Comparison of ENCODE assay signal across 29 cellular contexts in the genomic region with DNA sequence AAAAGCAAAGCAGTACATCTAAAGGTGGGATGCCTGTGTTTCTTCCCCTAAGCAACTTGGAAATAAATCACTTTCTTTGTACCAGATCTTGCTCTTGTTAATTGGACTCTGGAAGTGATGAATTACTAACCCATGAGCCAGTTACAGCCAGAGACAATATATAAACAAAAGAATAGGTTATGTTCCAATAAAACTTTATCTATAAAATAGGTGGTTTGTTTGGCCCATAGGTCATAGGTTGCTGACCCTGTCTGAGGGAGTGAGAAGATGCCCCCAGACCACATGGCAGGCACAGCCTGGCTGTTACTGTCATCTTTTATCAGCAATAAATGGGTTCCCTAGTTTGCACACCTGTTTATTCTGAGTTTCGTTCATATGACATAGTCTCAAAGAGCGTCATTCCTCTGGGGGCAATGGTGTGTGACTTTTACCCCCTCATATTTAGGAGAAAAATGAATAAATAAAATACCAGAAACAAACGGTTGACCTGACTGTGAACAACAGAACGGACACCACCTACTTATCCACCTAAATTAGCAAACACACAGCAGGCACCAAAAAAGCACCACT. TPM values are rescaled to one million over a fixed set of nuclear protein-coding genes. Genes with fewer than 3 reads are reported as not detected.
A peak's percentile ranks its signal among the peaks of the same experiment; 100 is the strongest.
DNase-seq lines count a peak whose midpoint lies in the region; TF ChIP-seq lines count a peak whose summit lies in the region.
"Had no signal": no experiment of that assay in that cellular context is flagged by ENCODE, and none has a peak within 500 bp of the region (broad histone marks: within the 10 kb centered on the region; RNA-seq: fewer than 3 reads in every experiment).

No MANE protein-coding gene starts in this region.

- H3K4me3 Mint-ChIP-seq in T-helper 2 cell treated with Interferon-gamma antibody and Interleukin-4, amounts not matched to agents 5 μg/mL and 100 μg/mL, for 36 hours = no peak overlapping the region
- no peak overlapping the region for H3K4me3 Mint-ChIP-seq in nephron progenitor cell

- no peak overlapping the region for H3K9ac ChIP-seq in Loucy (ENCODE audit: low read depth, low read length, poor library complexity, severe bottlenecking)
- H3K9ac ChIP-seq in colonic mucosa (ENCODE audit: low read depth in 2 of 2, low read length in 2 of 2) = peak overlapping the region in 1 of 2 donors; percentile 21
- no peak overlapping the region for H3K9ac ChIP-seq in GM23248

- no peak for DNase-seq in T-helper 2 cell treated with Interferon-gamma antibody and Interleukin-4, amounts not matched to agents 5 μg/mL and 100 μg/mL, for 36 hours (ENCODE audit: low spot score)
- DNase-seq in T-helper 2 cell = no peak
- no peak for DNase-seq in colonic mucosa
- no peak for DNase-seq in nephron progenitor cell
- DNase-seq in GF-D8 (lab: John Stamatoyannopoulos, UW) = no peak
- no peak for DNase-seq in SIG-M5 (lab: John Stamatoyannopoulos, UW)
- no peak for DNase-seq in GM23248
- DNase-seq: activated CD4-positive, alpha-beta T cell treated with anti-CD3 and anti-CD28 coated beads, Interleukin-2, amount 50 U/mL, for 48 hours; activated naive CD4-positive, alpha-beta T cell treated with anti-CD3 and anti-CD28 coated beads, Interleukin-2, amount 50 U/mL, for 16 hours; aorta; caudate nucleus; CD4-positive, alpha-beta memory T cell; dorsolateral prefrontal cortex; gastrocnemius medialis; hippocampal formation; Kasumi-1; left cardiac atrium; mammary epithelial cell; NCI-H2171; NCI-H510A treated with DMSO at 0.1 percent for 48 hours; PC-3; stimulated activated CD4-positive, alpha-beta T cell treated with anti-CD3 and anti-CD28 coated beads, Interleukin-15, amount 100 ng/mL, for 24 hours; stimulated activated naive CD4-positive, alpha-beta T cell treated with Interleukin-2 at 50 U/mL for 16 hours; T1000; testis had no signal

- H3K27me3 Mint-ChIP-seq in T-helper 2 cell treated with Interferon-gamma antibody and Interleukin-4, amounts not matched to agents 5 μg/mL and 100 μg/mL, for 36 hours (ENCODE audit: low read depth) = peaks cover 37% of the 10 kb centered on the region
- no peaks in the 10 kb centered on the region for H3K27me3 Mint-ChIP-seq in nephron progenitor cell (ENCODE audit: low read depth, poor library complexity)
- H3K27me3 Mint-ChIP-seq: CD4-positive, alpha-beta memory T cell had no signal

- H2AFZ ChIP-seq in Loucy (ENCODE audit: low read length) (peak overlapping the region; percentile 52), GM23248 (no peak overlapping the region)

- no peaks in the 10 kb centered on the region for H4K20me1 ChIP-seq in Loucy (ENCODE audit: insufficient read depth, low read length, poor library complexity, severe bottlenecking)
- H4K20me1 ChIP-seq in GM23248 (ENCODE audit: insufficient read depth) = no peaks in the 10 kb centered on the region

- H3K27me3 ChIP-seq in Loucy (ENCODE audit: insufficient read depth, low read length, poor library complexity, severe bottlenecking) (no peaks in the 10 kb centered on the region), colonic mucosa (no peaks in the 10 kb centered on the region), GM23248 (replicated peaks; ENCODE audit: insufficient read depth) (no peaks in the 10 kb centered on the region)
- H3K27me3 ChIP-seq: dorsolateral prefrontal cortex, gastrocnemius medialis, testis, vagina had no signal

- H3K4me3 ChIP-seq in Loucy (ENCODE audit: low read length, poor library complexity, severe bottlenecking) (no peak overlapping the region), colonic mucosa (no peak overlapping the region), GM23248 (no peak overlapping the region)
- H3K4me3 ChIP-seq: dorsolateral prefrontal cortex, gastrocnemius medialis, HAP-1, testis, vagina had no signal

- in situ Hi-C loops in GM23248 (cut with MboI) = no loop called here

- H3K27ac Mint-ChIP-seq in T-helper 2 cell treated with Interferon-gamma antibody and Interleukin-4, amounts not matched to agents 5 μg/mL and 100 μg/mL, for 36 hours = peak overlapping the region; percentile 15
- H3K27ac Mint-ChIP-seq in nephron progenitor cell = peak overlapping the region; percentile 32

- H3K36me3 ChIP-seq in Loucy (ENCODE audit: insufficient read depth, low read length) (no peaks in the 10 kb centered on the region), colonic mucosa (no peaks in the 10 kb centered on the region), GM23248 (ENCODE audit: low read depth) (no peaks in the 10 kb centered on the region)
- H3K36me3 ChIP-seq: HAP-1 had no signal

- H3K4me2 ChIP-seq in Loucy (ENCODE audit: low read depth, low read length, poor library complexity, severe bottlenecking) (peak overlapping the region; percentile 30), GM23248 (ENCODE audit: unreplicated experiment) (no peak overlapping the region)

- no peaks in the 10 kb centered on the region for H3K9me3 Mint-ChIP-seq in T-helper 2 cell treated with Interferon-gamma antibody and Interleukin-4, amounts not matched to agents 5 μg/mL and 100 μg/mL, for 36 hours
- H3K9me3 Mint-ChIP-seq in nephron progenitor cell = peaks cover 4% of the 10 kb centered on the region
- H3K9me3 Mint-ChIP-seq: CD4-positive, alpha-beta memory T cell had no signal

- H3K36me3 Mint-ChIP-seq in T-helper 2 cell treated with Interferon-gamma antibody and Interleukin-4, amounts not matched to agents 5 μg/mL and 100 μg/mL, for 36 hours (ENCODE audit: low read depth) = no peaks in the 10 kb centered on the region
- H3K36me3 Mint-ChIP-seq in nephron progenitor cell (ENCODE audit: low read depth) = peaks cover 23% of the 10 kb centered on the region

- no peaks in the 10 kb centered on the region for H3K79me2 ChIP-seq in Loucy (ENCODE audit: insufficient read depth, low read length)
- H3K79me2 ChIP-seq in GM23248 (ENCODE audit: insufficient read depth) = peaks cover 15% of the 10 kb centered on the region; the same call in 1 of the 2 replicates

- H3K9me2 ChIP-seq in Loucy (replicated peaks; ENCODE audit: low read depth, low read length) (no peaks in the 10 kb centered on the region), GM23248 (ENCODE audit: insufficient read depth) (no peaks in the 10 kb centered on the region)

- WGBS in GM23248 (ENCODE audit: low coverage in 1 of 2, low lambda C conversion rate in 2 of 2, missing lambda C conversion rate in 2 of 2), 2 experiments = 94 to 96% methylated on average over 4 of the region's 4 CpGs

- peaks cover 18% of the 10 kb centered on the region for H3K4me1 ChIP-seq in Loucy (ENCODE audit: insufficient read depth, low read length, poor library complexity, severe bottlenecking)
- H3K4me1 ChIP-seq in colonic mucosa = peaks cover 11% of the 10 kb centered on the region
- H3K4me1 ChIP-seq in GM23248 (ENCODE audit: insufficient read depth) = no peaks in the 10 kb centered on the region
- H3K4me1 ChIP-seq: gastrocnemius medialis, HAP-1, vagina had no signal

- no peaks in the 10 kb centered on the region for H3F3A ChIP-seq in Loucy (ENCODE audit: low read depth)
- no peaks in the 10 kb centered on the region for H3F3A ChIP-seq in GM23248 (ENCODE audit: insufficient read depth)

- H3K9me3 ChIP-seq in Loucy (ENCODE audit: insufficient read depth, low read depth, low read length) = no peaks in the 10 kb centered on the region
- H3K9me3 ChIP-seq in colonic mucosa = no peaks in the 10 kb centered on the region
- no peaks in the 10 kb centered on the region for H3K9me3 ChIP-seq in GM23248 (ENCODE audit: low read depth)
- H3K9me3 ChIP-seq: gastrocnemius medialis, HAP-1, testis, vagina had no signal

- TF ChIP-seq CTCF in Loucy (conservative IDR thresholded peaks at IDR 0.05; ENCODE audit: low read length) (no peak), colonic mucosa (IDR thresholded peaks at IDR 0.05) (no peak), nephron progenitor cell (IDR thresholded peaks at IDR 0.05) (no peak)

- H3K4me1 Mint-ChIP-seq in T-helper 2 cell treated with Interferon-gamma antibody and Interleukin-4, amounts not matched to agents 5 μg/mL and 100 μg/mL, for 36 hours (ENCODE audit: low read depth) = peaks cover 11% of the 10 kb centered on the region
- H3K4me1 Mint-ChIP-seq in nephron progenitor cell = peaks cover 16% of the 10 kb centered on the region

- H3K27ac ChIP-seq in colonic mucosa = peak overlapping the region; percentile 5
- H3K27ac ChIP-seq in GM23248 = no peak overlapping the region
- H3K27ac ChIP-seq: 22Rv1, dorsolateral prefrontal cortex, gastrocnemius medialis, vagina had no signal

- intact Hi-C loops in colonic mucosa (cut with DNase I) = no loop called here

RNA-seq across cellular contexts. Expression of a gene that starts 10.7 kb away (rescaled TPM):
- 100 to 1,000 TPM in 1 of 2 donors, 10 to 100 TPM in 1; 70.0 to 107 TPM for total RNA-seq in colonic mucosa
- total RNA-seq in GM23248 (2014; rRNA removed; shearing (Covaris generic)) = 82.7 and 129 TPM in 2 replicates
- polyA plus RNA-seq in GM23248 (2016; fragmentation: Nextera tagmentation; extraction: Ambion mirVana) = 98.8 and 106 TPM in 2 replicates

RNA-seq across cellular contexts. Expression of a gene that starts 56.4 kb away (rescaled TPM):
- total RNA-seq in colonic mucosa = 10 to 100 TPM; 32.9 to 49.4 TPM
- 50.0 and 56.4 TPM in 2 replicates for total RNA-seq in GM23248 (2014; rRNA removed; shearing (Covaris generic))
- 66.2 and 70.6 TPM in 2 replicates for polyA plus RNA-seq in GM23248 (2016; fragmentation: Nextera tagmentation; extraction: Ambion mirVana)
